Comparison of ENCODE assay signal across 22 cellular contexts in the genomic region with DNA sequence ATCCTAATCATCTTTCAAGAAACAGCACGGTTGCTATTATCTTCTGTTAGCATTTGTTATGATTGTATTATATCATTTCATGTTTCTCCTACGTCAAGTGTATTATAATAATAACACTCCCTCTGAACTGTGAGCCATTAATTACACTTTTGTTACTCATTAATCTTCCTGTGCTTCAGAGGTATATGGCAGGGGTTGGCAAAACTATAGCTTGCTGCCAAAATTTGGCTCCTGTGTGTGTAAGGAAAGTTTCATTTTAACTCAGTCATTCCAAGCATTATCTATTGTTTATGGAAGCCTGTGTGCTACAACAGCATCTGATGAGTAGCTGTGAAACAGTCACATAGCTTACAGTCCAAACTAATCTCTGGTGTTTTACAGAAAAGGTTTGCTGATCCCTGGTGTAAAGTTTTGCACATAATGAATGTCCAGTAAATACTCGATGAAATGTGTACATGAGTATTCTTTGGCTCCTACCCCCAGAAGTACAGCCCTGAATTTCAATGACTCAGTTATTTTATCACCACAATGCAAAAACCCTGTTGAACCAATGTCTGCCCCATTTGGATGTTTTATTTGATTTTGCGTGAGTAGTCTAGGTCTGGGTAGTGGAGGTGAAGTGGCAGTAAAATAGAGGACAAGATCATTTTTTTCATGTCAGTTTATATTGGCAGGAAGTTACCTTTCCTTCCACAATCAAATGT.
DNase-seq lines count a peak whose midpoint lies in the region; ATAC-seq, FAIRE-seq and TF ChIP-seq lines count a peak whose summit lies in the region.
"Had no signal": no experiment of that assay in that cellular context is flagged by ENCODE, and none has a peak within 500 bp of the region (broad histone marks: within the 10 kb centered on the region; RNA-seq: fewer than 3 reads in every experiment).

No MANE protein-coding gene starts in this region.

- no peak for FAIRE-seq in astrocyte (lab: Jason Lieb, UNC)
- FAIRE-seq: G401.6, GM18507, H1 had no signal

- H3K9me3 Mint-ChIP-seq in astrocyte (ENCODE audit: unreplicated experiment) = no peaks in the 10 kb centered on the region
- H3K9me3 Mint-ChIP-seq in activated T-helper 2 cell treated with anti-CD3 and anti-CD28 coated beads, Interferon-gamma antibody, Interleukin-2, Interleukin-4, amounts not matched to agents 10 μg/mL and 5 μg/mL and 100 μg/mL, durations not matched to agents 14 hours and 24 hours and 36 hours = peaks cover 15% of the 10 kb centered on the region

- no peaks in the 10 kb centered on the region for H3K79me2 ChIP-seq in astrocyte (ENCODE audit: insufficient read depth, low read length)

- H3K27me3 ChIP-seq in astrocyte (ENCODE audit: insufficient read depth, low read length) (no peaks in the 10 kb centered on the region), mesenchymal stem cell (ENCODE audit: control insufficient read depth in 1 of 2, insufficient read depth in 1 of 2, low read length in 2 of 2) (no peaks in the 10 kb centered on the region)
- H3K27me3 ChIP-seq: SJCRH30 had no signal

- H4K8ac ChIP-seq in mesenchymal stem cell (ENCODE audit: low read length) = no peak overlapping the region

- no peak overlapping the region for H2AK5ac ChIP-seq in mesenchymal stem cell (ENCODE audit: low read length, severe bottlenecking)

- H2BK15ac ChIP-seq in mesenchymal stem cell (ENCODE audit: low read depth, poor library complexity, severe bottlenecking) = no peak overlapping the region

- H3K4me2 ChIP-seq in astrocyte (ENCODE audit: low read length) (no peak overlapping the region), mesenchymal stem cell (ENCODE audit: low read length, poor library complexity, severe bottlenecking) (no peak overlapping the region)
- H3K4me2 ChIP-seq: PC-9 had no signal

- H2BK12ac ChIP-seq in mesenchymal stem cell (ENCODE audit: low read length in 2 of 2) = no peak overlapping the region

- no peaks in the 10 kb centered on the region for H3K36me3 ChIP-seq in astrocyte (ENCODE audit: insufficient read depth, low read length)
- no peaks in the 10 kb centered on the region for H3K36me3 ChIP-seq in mesenchymal stem cell (ENCODE audit: control insufficient read depth in 1 of 2, insufficient read depth in 2 of 2, low read depth in 1 of 2, low read length in 2 of 2)
- H3K36me3 ChIP-seq: SJCRH30 had no signal

- H3K9me3 ChIP-seq in astrocyte (ENCODE audit: insufficient read depth, low read depth, low read length) = no peaks in the 10 kb centered on the region
- H3K9me3 ChIP-seq in mesenchymal stem cell (ENCODE audit: control insufficient read depth, low read length) = no peaks in the 10 kb centered on the region
- H3K9me3 ChIP-seq: SJCRH30 had no signal

- no peaks in the 10 kb centered on the region for H3K27me3 Mint-ChIP-seq in astrocyte (ENCODE audit: low read depth, unreplicated experiment)
- H3K27me3 Mint-ChIP-seq in activated T-helper 2 cell treated with anti-CD3 and anti-CD28 coated beads, Interferon-gamma antibody, Interleukin-2, Interleukin-4, amounts not matched to agents 10 μg/mL and 5 μg/mL and 100 μg/mL, durations not matched to agents 14 hours and 24 hours and 36 hours (ENCODE audit: low read depth) = no peaks in the 10 kb centered on the region
- H3K27me3 Mint-ChIP-seq: CD4-positive, alpha-beta memory T cell had no signal

- H2BK120ac ChIP-seq in mesenchymal stem cell (ENCODE audit: low read depth, low read length) = no peak overlapping the region

- no peak overlapping the region for H3K27ac Mint-ChIP-seq in astrocyte (ENCODE audit: unreplicated experiment)
- no peak overlapping the region for H3K27ac Mint-ChIP-seq in activated T-helper 2 cell treated with anti-CD3 and anti-CD28 coated beads, Interferon-gamma antibody, Interleukin-2, Interleukin-4, amounts not matched to agents 10 μg/mL and 5 μg/mL and 100 μg/mL, durations not matched to agents 14 hours and 24 hours and 36 hours
- H3K27ac Mint-ChIP-seq: CD4-positive, alpha-beta memory T cell had no signal

- H3K4me1 Mint-ChIP-seq in astrocyte (ENCODE audit: low read depth, unreplicated experiment) = peaks cover 6% of the 10 kb centered on the region
- no peaks in the 10 kb centered on the region for H3K4me1 Mint-ChIP-seq in activated T-helper 2 cell treated with anti-CD3 and anti-CD28 coated beads, Interferon-gamma antibody, Interleukin-2, Interleukin-4, amounts not matched to agents 10 μg/mL and 5 μg/mL and 100 μg/mL, durations not matched to agents 14 hours and 24 hours and 36 hours (ENCODE audit: low read depth)
- H3K4me1 Mint-ChIP-seq: CD4-positive, alpha-beta memory T cell had no signal

- no peak overlapping the region for H3K9ac ChIP-seq in astrocyte (ENCODE audit: low read length)
- no peak overlapping the region for H3K9ac ChIP-seq in mesenchymal stem cell (ENCODE audit: low read length)

- H3K18ac ChIP-seq in mesenchymal stem cell (ENCODE audit: low read depth in 1 of 2, low read length in 2 of 2) = no peak overlapping the region

- H4K91ac ChIP-seq in mesenchymal stem cell (ENCODE audit: low read length) = no peak overlapping the region

- DNase-seq in NCI-H1417 (lab: John Stamatoyannopoulos, UW) (peak in 2 of 3 experiments; percentile 7 to 39), NCI-H1417 treated with DMSO at 0.1 percent for 48 hours (lab: John Stamatoyannopoulos, UW) (no peak), astrocyte (ENCODE audit: low read depth) (peak; percentile 51), mesenchymal stem cell (peak; percentile 33), dedifferentiated amniotic fluid mesenchymal stem cell (ENCODE audit: extremely low spot score) (no peak)
- DNase-seq in stimulated activated naive CD4-positive, alpha-beta T cell (lab: John Stamatoyannopoulos, UW) = no peak
- DNase-seq in activated T-helper 2 cell treated with anti-CD3 and anti-CD28 coated beads, Interferon-gamma antibody, Interleukin-2, Interleukin-4, amounts not matched to agents 10 μg/mL and 5 μg/mL and 100 μg/mL, durations not matched to agents 14 hours and 24 hours and 36 hours (ENCODE audit: low spot score) = no peak
- DNase-seq: 8988T; CD4-positive, alpha-beta memory T cell; DND-41; Kasumi-1; NCI-H1105 treated with DMSO at 0.1 percent for 48 hours; NCI-H187 treated with DMSO at 0.1 percent for 48 hours; NCI-H2171; NCI-H510A; NCI-H82; PC-9; SJCRH30 had no signal

- no peak overlapping the region for H3K14ac ChIP-seq in mesenchymal stem cell (ENCODE audit: low read length in 2 of 2)

- no peak for TF ChIP-seq CTCF in astrocyte (IDR thresholded peaks at IDR 0.05; ENCODE audit: insufficient read depth, low read depth, low read length)

- no peak for ATAC-seq in HG02870 (IDR thresholded peaks at IDR 0.05; ENCODE audit: unreplicated experiment)

- H3K36me3 Mint-ChIP-seq in astrocyte (ENCODE audit: low read depth, unreplicated experiment) = no peaks in the 10 kb centered on the region
- no peaks in the 10 kb centered on the region for H3K36me3 Mint-ChIP-seq in activated T-helper 2 cell treated with anti-CD3 and anti-CD28 coated beads, Interferon-gamma antibody, Interleukin-2, Interleukin-4, amounts not matched to agents 10 μg/mL and 5 μg/mL and 100 μg/mL, durations not matched to agents 14 hours and 24 hours and 36 hours (ENCODE audit: low read depth)
- H3K36me3 Mint-ChIP-seq: CD4-positive, alpha-beta memory T cell had no signal

- intact Hi-C loops in activated T-helper 2 cell treated with anti-CD3 and anti-CD28 coated beads, Interferon-gamma antibody, Interleukin-2, Interleukin-4, amounts not matched to agents 10 μg/mL and 5 μg/mL and 100 μg/mL, durations not matched to agents 14 hours and 24 hours and 36 hours (cut with micrococcal nuclease) = no loop called here

- no peak overlapping the region for H3K23ac ChIP-seq in mesenchymal stem cell (ENCODE audit: low read length in 2 of 2)

- 100% methylated on average over 1 of the region's 4 CpGs for WGBS in mesenchymal stem cell

- H2AFZ ChIP-seq in astrocyte (ENCODE audit: low read depth, low read length) = no peak overlapping the region
- H2AFZ ChIP-seq in mesenchymal stem cell (ENCODE audit: low read depth, low read length) = no peak overlapping the region
- H2AFZ ChIP-seq: PC-9 had no signal

- H2BK5ac ChIP-seq in mesenchymal stem cell (ENCODE audit: low read depth, low read length, poor library complexity, severe bottlenecking) = no peak overlapping the region

- H3K4me3 Mint-ChIP-seq in astrocyte (ENCODE audit: unreplicated experiment) = no peak overlapping the region
- H3K4me3 Mint-ChIP-seq in activated T-helper 2 cell treated with anti-CD3 and anti-CD28 coated beads, Interferon-gamma antibody, Interleukin-2, Interleukin-4, amounts not matched to agents 10 μg/mL and 5 μg/mL and 100 μg/mL, durations not matched to agents 14 hours and 24 hours and 36 hours (ENCODE audit: low read depth) = no peak overlapping the region
- H3K4me3 Mint-ChIP-seq: CD4-positive, alpha-beta memory T cell had no signal

- H3K27ac ChIP-seq in astrocyte (ENCODE audit: low read depth, low read length) (no peak overlapping the region), mesenchymal stem cell (ENCODE audit: low read length, poor library complexity, severe bottlenecking) (no peak overlapping the region)
- H3K27ac ChIP-seq: PC-9, SJCRH30 had no signal

- H3K4ac ChIP-seq in mesenchymal stem cell (ENCODE audit: low read depth in 1 of 2, low read length in 2 of 2) = no peak overlapping the region

- H3K4me1 ChIP-seq in astrocyte (ENCODE audit: insufficient read depth, low read length) = no peaks in the 10 kb centered on the region
- H3K4me1 ChIP-seq in mesenchymal stem cell (ENCODE audit: control insufficient read depth, insufficient read depth, low read depth, low read length) = no peaks in the 10 kb centered on the region
- H3K4me1 ChIP-seq: SJCRH30 had no signal

- H4K20me1 ChIP-seq in astrocyte (ENCODE audit: insufficient read depth, low read length) = no peaks in the 10 kb centered on the region

- H3K4me3 ChIP-seq in astrocyte (ENCODE audit: insufficient read depth, low read depth, low read length) (no peak overlapping the region), mesenchymal stem cell (ENCODE audit: insufficient read depth in 1 of 2, low read depth in 1 of 2, low read length in 2 of 2) (no peak overlapping the region)
- H3K4me3 ChIP-seq: PC-9, SJCRH30 had no signal

- H3K79me1 ChIP-seq in mesenchymal stem cell (replicated peaks; ENCODE audit: low read length, poor library complexity, severe bottlenecking) = no peaks in the 10 kb centered on the region

Comparison
In these comparisons a context has a peak if more than half of its experiments do, and no peak if none do; other contexts are left out.
1. DNase-seq: peak in NCI-H1417 (2 of 3), astrocyte (single experiment) and mesenchymal stem cell (single experiment); none in NCI-H1417 treated with DMSO at 0.1 percent for 48 hours (single experiment), stimulated activated naive CD4-positive, alpha-beta T cell (0 of 6), activated T-helper 2 cell treated with anti-CD3 and anti-CD28 coated beads, Interferon-gamma antibody, Interleukin-2, Interleukin-4, amounts not matched to agents 10 μg/mL and 5 μg/mL and 100 μg/mL, durations not matched to agents 14 hours and 24 hours and 36 hours (single experiment) and dedifferentiated amniotic fluid mesenchymal stem cell (single experiment).